Comparison of ENCODE assay signal across 1 cellular context in the genomic region with DNA sequence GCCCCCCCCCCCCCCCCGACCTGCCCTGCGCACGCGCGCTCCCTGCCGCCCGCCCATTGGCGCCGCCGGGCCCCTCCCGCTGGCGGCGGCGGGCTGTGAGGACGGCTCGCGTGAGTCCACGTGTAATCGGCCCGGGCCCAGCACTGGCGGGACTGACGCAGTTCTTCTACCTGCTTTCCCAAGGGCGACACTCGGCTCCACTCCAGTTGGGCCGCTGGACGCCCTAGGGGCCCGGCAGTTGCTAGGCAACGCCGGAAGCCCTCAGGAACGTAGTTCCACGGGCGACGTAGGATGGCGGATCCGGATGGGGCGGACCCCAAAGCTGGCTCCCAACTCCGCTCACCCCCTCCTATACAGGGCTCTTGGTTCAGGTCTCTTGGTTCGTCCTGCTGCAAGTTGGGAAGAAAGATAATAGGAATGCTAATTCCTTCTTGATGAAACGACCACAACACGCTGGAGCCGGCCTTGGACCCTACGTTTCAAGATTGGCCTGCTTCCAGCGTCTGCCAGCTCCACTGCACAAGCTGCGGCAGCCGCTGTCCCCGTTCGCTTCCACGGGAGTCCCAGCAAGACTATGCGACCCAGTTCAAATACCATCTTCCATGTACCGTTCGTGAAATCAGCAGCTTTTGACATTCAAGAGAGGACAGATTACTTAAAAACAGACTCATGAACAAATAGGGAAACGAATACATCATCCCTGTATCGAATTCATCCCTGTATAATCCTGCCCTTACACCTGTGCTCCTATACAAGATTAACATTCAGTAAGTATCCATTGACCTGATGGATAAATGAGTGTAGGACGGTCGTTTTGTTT.
TF ChIP-seq lines count a peak whose summit lies in the region.

No MANE protein-coding gene starts in this region.

TF ChIP-seq in HepG2, 621 proteins besides CTCF, POLR2A, EP300 and RAD21 (continued from another document and continues in another):
- TF ChIP-seq, protein P1, sequence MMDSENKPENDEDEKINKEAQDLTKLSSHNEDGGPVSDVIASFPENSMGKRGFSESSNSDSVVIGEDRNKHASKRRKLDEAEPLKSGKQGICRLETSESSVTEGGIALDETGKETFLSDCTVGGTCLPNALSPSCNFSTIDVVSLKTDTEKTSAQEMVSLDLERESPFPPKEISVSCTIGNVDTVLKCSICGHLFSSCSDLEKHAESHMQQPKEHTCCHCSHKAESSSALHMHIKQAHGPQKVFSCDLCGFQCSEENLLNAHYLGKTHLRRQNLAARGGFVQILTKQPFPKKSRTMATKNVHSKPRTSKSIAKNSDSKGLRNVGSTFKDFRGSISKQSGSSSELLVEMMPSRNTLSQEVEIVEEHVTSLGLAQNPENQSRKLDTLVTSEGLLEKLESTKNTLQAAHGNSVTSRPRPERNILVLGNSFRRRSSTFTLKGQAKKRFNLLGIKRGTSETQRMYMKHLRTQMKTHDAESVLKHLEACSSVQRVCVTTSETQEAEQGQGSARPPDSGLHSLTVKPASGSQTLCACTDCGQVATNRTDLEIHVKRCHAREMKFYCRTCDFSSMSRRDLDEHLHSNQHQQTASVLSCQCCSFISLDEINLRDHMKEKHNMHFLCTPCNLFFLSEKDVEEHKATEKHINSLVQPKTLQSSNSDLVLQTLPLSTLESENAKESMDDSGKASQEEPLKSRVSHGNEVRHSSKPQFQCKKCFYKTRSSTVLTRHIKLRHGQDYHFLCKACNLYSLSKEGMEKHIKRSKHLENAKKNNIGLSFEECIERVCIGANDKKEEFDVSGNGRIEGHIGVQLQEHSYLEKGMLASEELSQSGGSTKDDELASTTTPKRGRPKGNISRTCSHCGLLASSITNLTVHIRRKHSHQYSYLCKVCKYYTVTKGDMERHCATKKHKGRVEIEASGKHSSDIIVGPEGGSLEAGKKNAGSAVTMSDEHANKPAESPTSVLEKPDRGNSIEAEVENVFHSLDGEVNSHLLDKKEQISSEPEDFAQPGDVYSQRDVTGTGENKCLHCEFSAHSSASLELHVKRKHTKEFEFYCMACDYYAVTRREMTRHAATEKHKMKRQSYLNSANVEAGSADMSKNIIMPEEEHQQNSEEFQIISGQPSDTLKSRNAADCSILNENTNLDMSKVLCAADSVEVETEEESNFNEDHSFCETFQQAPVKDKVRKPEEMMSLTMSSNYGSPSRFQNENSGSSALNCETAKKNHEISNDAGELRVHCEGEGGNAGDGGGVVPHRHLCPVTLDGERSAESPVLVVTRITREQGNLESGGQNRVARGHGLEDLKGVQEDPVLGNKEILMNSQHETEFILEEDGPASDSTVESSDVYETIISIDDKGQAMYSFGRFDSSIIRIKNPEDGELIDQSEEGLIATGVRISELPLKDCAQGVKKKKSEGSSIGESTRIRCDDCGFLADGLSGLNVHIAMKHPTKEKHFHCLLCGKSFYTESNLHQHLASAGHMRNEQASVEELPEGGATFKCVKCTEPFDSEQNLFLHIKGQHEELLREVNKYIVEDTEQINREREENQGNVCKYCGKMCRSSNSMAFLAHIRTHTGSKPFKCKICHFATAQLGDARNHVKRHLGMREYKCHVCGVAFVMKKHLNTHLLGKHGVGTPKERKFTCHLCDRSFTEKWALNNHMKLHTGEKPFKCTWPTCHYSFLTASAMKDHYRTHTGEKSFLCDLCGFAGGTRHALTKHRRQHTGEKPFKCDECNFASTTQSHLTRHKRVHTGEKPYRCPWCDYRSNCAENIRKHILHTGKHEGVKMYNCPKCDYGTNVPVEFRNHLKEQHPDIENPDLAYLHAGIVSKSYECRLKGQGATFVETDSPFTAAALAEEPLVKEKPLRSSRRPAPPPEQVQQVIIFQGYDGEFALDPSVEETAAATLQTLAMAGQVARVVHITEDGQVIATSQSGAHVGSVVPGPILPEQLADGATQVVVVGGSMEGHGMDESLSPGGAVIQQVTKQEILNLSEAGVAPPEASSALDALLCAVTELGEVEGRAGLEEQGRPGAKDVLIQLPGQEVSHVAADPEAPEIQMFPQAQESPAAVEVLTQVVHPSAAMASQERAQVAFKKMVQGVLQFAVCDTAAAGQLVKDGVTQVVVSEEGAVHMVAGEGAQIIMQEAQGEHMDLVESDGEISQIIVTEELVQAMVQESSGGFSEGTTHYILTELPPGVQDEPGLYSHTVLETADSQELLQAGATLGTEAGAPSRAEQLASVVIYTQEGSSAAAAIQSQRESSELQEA (CRISPR knock-in tag; IDR thresholded peaks at IDR 0.05; ENCODE audit: not compliant biosample characterization), result no peak
- TF ChIP-seq ZNF891 (CRISPR knock-in tag; IDR thresholded peaks at IDR 0.05) (peak; percentile 97), GABPA (IDR thresholded peaks at IDR 0.05; ENCODE audit: low read depth, low read length) (peak; percentile 77), GABPA (CRISPR knock-in tag; IDR thresholded peaks at IDR 0.05; ENCODE audit: low read depth) (peak; percentile 92), RXRA (CRISPR knock-in tag; IDR thresholded peaks at IDR 0.05) (peak; percentile 70), KDM5A (IDR thresholded peaks at IDR 0.05; ENCODE audit: borderline replicate concordance, low read length) (peak; percentile 80), ZNF33B (CRISPR knock-in tag; IDR thresholded peaks at IDR 0.05) (peak; percentile 77; the same call in 1 of the 2 replicates), KLF15 (CRISPR knock-in tag; IDR thresholded peaks at IDR 0.05; ENCODE audit: borderline replicate concordance) (peak; percentile 99), MYNN (CRISPR knock-in tag; IDR thresholded peaks at IDR 0.05; ENCODE audit: low read depth) (no peak), NCOA2 (CRISPR knock-in tag; IDR thresholded peaks at IDR 0.05) (peak; percentile 71), ZNF138 (CRISPR knock-in tag; IDR thresholded peaks at IDR 0.05; ENCODE audit: low read depth) (peak; percentile 94; the same call in 1 of the 2 replicates), HDAC6 (IDR thresholded peaks at IDR 0.05; ENCODE audit: low read depth, low read length) (no peak), NAIF1 (CRISPR knock-in tag; IDR thresholded peaks at IDR 0.05; ENCODE audit: borderline replicate concordance) (peak; percentile 92; the same call in 1 of the 2 replicates), BORCS8-MEF2B (CRISPR knock-in tag; IDR thresholded peaks at IDR 0.05) (peak; percentile 94; the same call in 1 of the 2 replicates), ZNF230 (CRISPR knock-in tag; IDR thresholded peaks at IDR 0.05) (peak; percentile 47; the same call in 1 of the 2 replicates), CBX1 (IDR thresholded peaks at IDR 0.05; ENCODE audit: low read depth) (no peak), ZKSCAN8 (CRISPR knock-in tag; IDR thresholded peaks at IDR 0.05; ENCODE audit: borderline replicate concordance) (peak; percentile 80; the same call in 1 of the 2 replicates), MAFK (conservative IDR thresholded peaks at IDR 0.05 in 1 of 2, IDR thresholded peaks at IDR 0.05 in 1 of 2; ENCODE audit: low read length in 2 of 2) (no peak), KLF13 (CRISPR knock-in tag; IDR thresholded peaks at IDR 0.05) (peak; percentile 46; the same call in 1 of the 2 replicates), ZNF251 (CRISPR knock-in tag; IDR thresholded peaks at IDR 0.05) (no peak), HOXD1 (CRISPR knock-in tag; IDR thresholded peaks at IDR 0.05) (peak; percentile 95), ZNF564 (CRISPR knock-in tag; IDR thresholded peaks at IDR 0.05) (peak; percentile 90), FOXM1 (CRISPR knock-in tag; IDR thresholded peaks at IDR 0.05) (peak; percentile 62; the same call in 1 of the 2 replicates), ZFP36L1 (CRISPR knock-in tag; IDR thresholded peaks at IDR 0.05) (peak; percentile 98), ZNF530 (CRISPR knock-in tag; IDR thresholded peaks at IDR 0.05; ENCODE audit: low read depth) (no peak), ZNF567 (CRISPR knock-in tag; IDR thresholded peaks at IDR 0.05; ENCODE audit: borderline replicate concordance) (no peak; the same call in 1 of the 2 replicates), JUN (CRISPR knock-in tag; IDR thresholded peaks at IDR 0.05) (no peak)
- TF ChIP-seq, protein P2, sequence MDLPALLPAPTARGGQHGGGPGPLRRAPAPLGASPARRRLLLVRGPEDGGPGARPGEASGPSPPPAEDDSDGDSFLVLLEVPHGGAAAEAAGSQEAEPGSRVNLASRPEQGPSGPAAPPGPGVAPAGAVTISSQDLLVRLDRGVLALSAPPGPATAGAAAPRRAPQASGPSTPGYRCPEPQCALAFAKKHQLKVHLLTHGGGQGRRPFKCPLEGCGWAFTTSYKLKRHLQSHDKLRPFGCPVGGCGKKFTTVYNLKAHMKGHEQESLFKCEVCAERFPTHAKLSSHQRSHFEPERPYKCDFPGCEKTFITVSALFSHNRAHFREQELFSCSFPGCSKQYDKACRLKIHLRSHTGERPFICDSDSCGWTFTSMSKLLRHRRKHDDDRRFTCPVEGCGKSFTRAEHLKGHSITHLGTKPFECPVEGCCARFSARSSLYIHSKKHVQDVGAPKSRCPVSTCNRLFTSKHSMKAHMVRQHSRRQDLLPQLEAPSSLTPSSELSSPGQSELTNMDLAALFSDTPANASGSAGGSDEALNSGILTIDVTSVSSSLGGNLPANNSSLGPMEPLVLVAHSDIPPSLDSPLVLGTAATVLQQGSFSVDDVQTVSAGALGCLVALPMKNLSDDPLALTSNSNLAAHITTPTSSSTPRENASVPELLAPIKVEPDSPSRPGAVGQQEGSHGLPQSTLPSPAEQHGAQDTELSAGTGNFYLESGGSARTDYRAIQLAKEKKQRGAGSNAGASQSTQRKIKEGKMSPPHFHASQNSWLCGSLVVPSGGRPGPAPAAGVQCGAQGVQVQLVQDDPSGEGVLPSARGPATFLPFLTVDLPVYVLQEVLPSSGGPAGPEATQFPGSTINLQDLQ (CRISPR knock-in tag; IDR thresholded peaks at IDR 0.05), result peak; percentile 97
- TF ChIP-seq, protein P3, sequence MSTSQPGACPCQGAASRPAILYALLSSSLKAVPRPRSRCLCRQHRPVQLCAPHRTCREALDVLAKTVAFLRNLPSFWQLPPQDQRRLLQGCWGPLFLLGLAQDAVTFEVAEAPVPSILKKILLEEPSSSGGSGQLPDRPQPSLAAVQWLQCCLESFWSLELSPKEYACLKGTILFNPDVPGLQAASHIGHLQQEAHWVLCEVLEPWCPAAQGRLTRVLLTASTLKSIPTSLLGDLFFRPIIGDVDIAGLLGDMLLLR (CRISPR knock-in tag; IDR thresholded peaks at IDR 0.05), result peak; percentile 98
- TF ChIP-seq, protein P4, sequence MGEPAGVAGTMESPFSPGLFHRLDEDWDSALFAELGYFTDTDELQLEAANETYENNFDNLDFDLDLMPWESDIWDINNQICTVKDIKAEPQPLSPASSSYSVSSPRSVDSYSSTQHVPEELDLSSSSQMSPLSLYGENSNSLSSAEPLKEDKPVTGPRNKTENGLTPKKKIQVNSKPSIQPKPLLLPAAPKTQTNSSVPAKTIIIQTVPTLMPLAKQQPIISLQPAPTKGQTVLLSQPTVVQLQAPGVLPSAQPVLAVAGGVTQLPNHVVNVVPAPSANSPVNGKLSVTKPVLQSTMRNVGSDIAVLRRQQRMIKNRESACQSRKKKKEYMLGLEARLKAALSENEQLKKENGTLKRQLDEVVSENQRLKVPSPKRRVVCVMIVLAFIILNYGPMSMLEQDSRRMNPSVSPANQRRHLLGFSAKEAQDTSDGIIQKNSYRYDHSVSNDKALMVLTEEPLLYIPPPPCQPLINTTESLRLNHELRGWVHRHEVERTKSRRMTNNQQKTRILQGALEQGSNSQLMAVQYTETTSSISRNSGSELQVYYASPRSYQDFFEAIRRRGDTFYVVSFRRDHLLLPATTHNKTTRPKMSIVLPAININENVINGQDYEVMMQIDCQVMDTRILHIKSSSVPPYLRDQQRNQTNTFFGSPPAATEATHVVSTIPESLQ (CRISPR knock-in tag; conservative IDR thresholded peaks at IDR 0.05), result no peak
- TF ChIP-seq, protein P5, sequence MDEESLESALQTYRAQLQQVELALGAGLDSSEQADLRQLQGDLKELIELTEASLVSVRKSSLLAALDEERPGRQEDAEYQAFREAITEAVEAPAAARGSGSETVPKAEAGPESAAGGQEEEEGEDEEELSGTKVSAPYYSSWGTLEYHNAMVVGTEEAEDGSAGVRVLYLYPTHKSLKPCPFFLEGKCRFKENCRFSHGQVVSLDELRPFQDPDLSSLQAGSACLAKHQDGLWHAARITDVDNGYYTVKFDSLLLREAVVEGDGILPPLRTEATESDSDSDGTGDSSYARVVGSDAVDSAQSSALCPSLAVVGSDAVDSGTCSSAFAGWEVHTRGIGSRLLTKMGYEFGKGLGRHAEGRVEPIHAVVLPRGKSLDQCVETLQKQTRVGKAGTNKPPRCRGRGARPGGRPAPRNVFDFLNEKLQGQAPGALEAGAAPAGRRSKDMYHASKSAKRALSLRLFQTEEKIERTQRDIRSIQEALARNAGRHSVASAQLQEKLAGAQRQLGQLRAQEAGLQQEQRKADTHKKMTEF (CRISPR knock-in tag; IDR thresholded peaks at IDR 0.05), result peak; percentile 90
- TF ChIP-seq, protein P6, sequence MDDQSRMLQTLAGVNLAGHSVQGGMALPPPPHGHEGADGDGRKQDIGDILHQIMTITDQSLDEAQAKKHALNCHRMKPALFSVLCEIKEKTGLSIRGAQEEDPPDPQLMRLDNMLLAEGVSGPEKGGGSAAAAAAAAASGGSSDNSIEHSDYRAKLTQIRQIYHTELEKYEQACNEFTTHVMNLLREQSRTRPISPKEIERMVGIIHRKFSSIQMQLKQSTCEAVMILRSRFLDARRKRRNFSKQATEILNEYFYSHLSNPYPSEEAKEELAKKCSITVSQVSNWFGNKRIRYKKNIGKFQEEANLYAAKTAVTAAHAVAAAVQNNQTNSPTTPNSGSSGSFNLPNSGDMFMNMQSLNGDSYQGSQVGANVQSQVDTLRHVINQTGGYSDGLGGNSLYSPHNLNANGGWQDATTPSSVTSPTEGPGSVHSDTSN (CRISPR knock-in tag; IDR thresholded peaks at IDR 0.05; ENCODE audit: borderline replicate concordance), result peak; percentile 81; the same call in 1 of the 2 replicates
- TF ChIP-seq, protein P7, sequence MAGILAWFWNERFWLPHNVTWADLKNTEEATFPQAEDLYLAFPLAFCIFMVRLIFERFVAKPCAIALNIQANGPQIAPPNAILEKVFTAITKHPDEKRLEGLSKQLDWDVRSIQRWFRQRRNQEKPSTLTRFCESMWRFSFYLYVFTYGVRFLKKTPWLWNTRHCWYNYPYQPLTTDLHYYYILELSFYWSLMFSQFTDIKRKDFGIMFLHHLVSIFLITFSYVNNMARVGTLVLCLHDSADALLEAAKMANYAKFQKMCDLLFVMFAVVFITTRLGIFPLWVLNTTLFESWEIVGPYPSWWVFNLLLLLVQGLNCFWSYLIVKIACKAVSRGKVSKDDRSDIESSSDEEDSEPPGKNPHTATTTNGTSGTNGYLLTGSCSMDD (CRISPR knock-in tag; IDR thresholded peaks at IDR 0.05), result no peak
- TF ChIP-seq, protein P8, sequence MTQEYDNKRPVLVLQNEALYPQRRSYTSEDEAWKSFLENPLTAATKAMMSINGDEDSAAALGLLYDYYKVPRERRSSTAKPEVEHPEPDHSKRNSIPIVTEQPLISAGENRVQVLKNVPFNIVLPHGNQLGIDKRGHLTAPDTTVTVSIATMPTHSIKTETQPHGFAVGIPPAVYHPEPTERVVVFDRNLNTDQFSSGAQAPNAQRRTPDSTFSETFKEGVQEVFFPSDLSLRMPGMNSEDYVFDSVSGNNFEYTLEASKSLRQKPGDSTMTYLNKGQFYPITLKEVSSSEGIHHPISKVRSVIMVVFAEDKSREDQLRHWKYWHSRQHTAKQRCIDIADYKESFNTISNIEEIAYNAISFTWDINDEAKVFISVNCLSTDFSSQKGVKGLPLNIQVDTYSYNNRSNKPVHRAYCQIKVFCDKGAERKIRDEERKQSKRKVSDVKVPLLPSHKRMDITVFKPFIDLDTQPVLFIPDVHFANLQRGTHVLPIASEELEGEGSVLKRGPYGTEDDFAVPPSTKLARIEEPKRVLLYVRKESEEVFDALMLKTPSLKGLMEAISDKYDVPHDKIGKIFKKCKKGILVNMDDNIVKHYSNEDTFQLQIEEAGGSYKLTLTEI (CRISPR knock-in tag; conservative IDR thresholded peaks at IDR 0.05), result no peak
- TF ChIP-seq, protein P9, sequence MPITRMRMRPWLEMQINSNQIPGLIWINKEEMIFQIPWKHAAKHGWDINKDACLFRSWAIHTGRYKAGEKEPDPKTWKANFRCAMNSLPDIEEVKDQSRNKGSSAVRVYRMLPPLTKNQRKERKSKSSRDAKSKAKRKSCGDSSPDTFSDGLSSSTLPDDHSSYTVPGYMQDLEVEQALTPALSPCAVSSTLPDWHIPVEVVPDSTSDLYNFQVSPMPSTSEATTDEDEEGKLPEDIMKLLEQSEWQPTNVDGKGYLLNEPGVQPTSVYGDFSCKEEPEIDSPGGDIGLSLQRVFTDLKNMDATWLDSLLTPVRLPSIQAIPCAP (CRISPR knock-in tag; IDR thresholded peaks at IDR 0.05; ENCODE audit: low read depth), result no peak
